In the genomic region with DNA sequence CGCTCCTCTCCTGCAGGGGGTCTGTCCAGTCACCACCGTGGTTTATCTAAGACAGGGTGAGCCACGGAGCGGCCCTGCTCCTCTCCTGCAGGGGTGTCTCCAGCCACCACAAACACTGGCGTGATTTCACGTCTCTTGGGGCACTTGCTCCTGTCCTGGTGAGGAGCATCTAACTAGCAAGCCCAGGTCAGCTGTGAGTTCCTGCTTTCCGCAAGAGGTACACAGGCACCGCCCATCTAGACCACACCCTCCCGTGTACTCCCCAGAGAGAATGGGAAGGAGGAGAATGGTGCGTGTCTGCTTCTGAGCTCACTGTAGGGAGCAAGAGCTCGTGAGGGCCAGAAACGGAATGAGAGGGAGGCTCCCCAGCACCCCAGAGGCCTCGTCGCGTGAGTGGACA, we compare ENCODE assay signal across 21 cellular contexts. TPM values are rescaled to one million over a fixed set of nuclear protein-coding genes. Genes with fewer than 3 reads are reported as not detected.
"Had no signal": no experiment of that assay in that cellular context is flagged by ENCODE, and none has a peak within 500 bp of the region (broad histone marks: within the 10 kb centered on the region; RNA-seq: fewer than 3 reads in every experiment).

No MANE protein-coding gene starts in this region.

- H3K36me3 ChIP-seq: ovary, right atrium auricular region, sigmoid colon, stomach had no signal

- ATAC-seq: naive thymus-derived CD8-positive, alpha-beta T cell had no signal

- H3K4me1 ChIP-seq: right atrium auricular region, sigmoid colon had no signal

- H3K9me3 ChIP-seq: ovary, right atrium auricular region, sigmoid colon, stomach had no signal

- H3K27ac ChIP-seq: hepatocyte, ovary, right atrium auricular region, sigmoid colon, skin epidermis, stomach had no signal

- FAIRE-seq: colon, endothelial cell of umbilical vein, kidney, urothelium cell line had no signal

- H3K27me3 ChIP-seq: hepatocyte, ovary, right atrium auricular region had no signal

- DNase-seq: dermis blood vessel endothelial cell; erythroblast; foreskin melanocyte; kidney; mesendoderm; naive thymus-derived CD8-positive, alpha-beta T cell; nucleus accumbens; ovary; sigmoid colon; stimulated activated CD4-positive, alpha-beta T cell treated with anti-CD3 and anti-CD28 coated beads, Interleukin-12 subunit alpha, Interleukin-12 subunit beta, amount 100 ng/mL, for 4 hours; stimulated activated naive CD4-positive, alpha-beta T cell; stomach; substantia nigra had no signal

- H3K4me3 ChIP-seq: hepatocyte, ovary, right atrium auricular region, sigmoid colon, skin epidermis, stomach had no signal

RNA-seq across cellular contexts. Expression of gene DACT2, which starts 40.7 kb away (rescaled TPM):
- total RNA-seq: dermis blood vessel endothelial cell; endothelial cell of umbilical vein; lung microvascular endothelial cell; mononuclear cell; naive thymus-derived CD8-positive, alpha-beta T cell had no signal
- polyA plus RNA-seq: endothelial cell of umbilical vein; naive thymus-derived CD8-positive, alpha-beta T cell had no signal
